24 cellular contexts compared by ENCODE assay signal in the genomic region with DNA sequence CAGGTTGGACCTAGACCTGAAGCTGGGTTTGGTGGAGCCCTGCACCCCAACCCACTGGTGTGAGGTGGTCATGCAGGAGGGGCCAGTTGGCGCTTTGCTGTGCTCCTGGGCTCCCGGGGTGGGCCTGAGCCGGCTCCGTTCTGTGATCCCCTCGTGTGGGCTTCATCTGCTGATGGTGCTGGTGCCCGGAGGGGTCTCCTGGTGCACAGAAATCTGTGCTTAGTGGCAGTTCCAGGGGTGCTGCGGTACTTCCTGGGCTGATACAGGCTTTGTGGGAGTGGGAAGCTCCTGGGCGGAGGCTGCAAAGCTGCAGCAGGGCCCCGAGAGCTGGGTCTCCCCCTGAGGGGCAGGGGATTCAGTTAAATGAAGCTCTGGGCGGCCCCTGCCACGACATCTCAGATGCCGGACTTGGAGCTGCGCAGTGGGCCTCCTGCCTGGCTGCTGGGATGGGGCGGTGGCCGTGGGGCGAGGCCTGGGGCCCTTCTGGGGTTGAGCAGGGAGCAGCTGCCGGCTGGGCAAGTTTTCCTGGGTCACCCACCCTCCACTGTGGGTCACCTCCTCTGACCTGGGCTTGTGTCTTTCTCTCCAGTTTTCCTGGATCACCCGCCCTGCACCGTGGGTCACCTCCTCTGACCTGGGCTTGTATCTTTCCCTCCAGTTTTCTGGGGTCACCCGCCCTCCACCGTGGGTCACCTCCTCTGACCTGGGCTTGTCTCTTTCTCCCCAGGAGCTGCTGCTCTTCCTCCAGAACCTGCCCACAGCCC.
DNase-seq lines count a peak whose midpoint lies in the region; ATAC-seq and TF ChIP-seq lines count a peak whose summit lies in the region.
"Had no signal": no experiment of that assay in that cellular context is flagged by ENCODE, and none has a peak within 500 bp of the region (broad histone marks: within the 10 kb centered on the region; RNA-seq: fewer than 3 reads in every experiment).

No MANE protein-coding gene starts in this region.

- no peaks in the 10 kb centered on the region for H3K4me1 Mint-ChIP-seq in neural progenitor cell
- H3K4me1 Mint-ChIP-seq in CD8-positive, alpha-beta T cell (ENCODE audit: low read depth), result no peaks in the 10 kb centered on the region
- H3K4me1 Mint-ChIP-seq: activated CD4-positive, alpha-beta T cell treated with anti-CD3 and anti-CD28 coated beads for 36 hours had no signal

- POLR2A ChIA-PET in CD8-positive, alpha-beta T cell (lab: Charles Lee), result interaction anchor here (0.6 kb wide), 1 partner anchor 365 kb away, joined by 3 read pairs; no protein-coding TSS in a partner anchor

- H3K36me3 ChIP-seq in neural progenitor cell, result no peaks in the 10 kb centered on the region
- no peaks in the 10 kb centered on the region for H3K36me3 ChIP-seq in transverse colon
- H3K36me3 ChIP-seq in CD8-positive, alpha-beta T cell (ENCODE audit: insufficient read depth, low read length), result peaks cover 4% of the 10 kb centered on the region
- H3K36me3 ChIP-seq: SJSA1 had no signal

- H3F3A ChIP-seq in neural progenitor cell (ENCODE audit: low read depth), result no peaks in the 10 kb centered on the region

- H3K9ac ChIP-seq in neural progenitor cell, result no peak overlapping the region

- peaks cover 4% of the 10 kb centered on the region for H3K36me3 Mint-ChIP-seq in neural progenitor cell
- H3K36me3 Mint-ChIP-seq in CD8-positive, alpha-beta T cell, result peaks cover 49% of the 10 kb centered on the region

- peaks cover 6% of the 10 kb centered on the region for H3K27me3 Mint-ChIP-seq in neural progenitor cell (ENCODE audit: insufficient read depth, low read depth)
- H3K27me3 Mint-ChIP-seq in CD8-positive, alpha-beta T cell (ENCODE audit: low read depth), result no peaks in the 10 kb centered on the region
- H3K27me3 Mint-ChIP-seq: activated CD4-positive, alpha-beta T cell treated with anti-CD3 and anti-CD28 coated beads for 36 hours had no signal

- intact Hi-C loops in Right ventricle myocardium superior (cut with DNase I) (no loop called here), left ventricle myocardium superior (cut with micrococcal nuclease) (no loop called here), transverse colon (cut with DNase I; ENCODE audit: low total_unique reads) (no loop called here)
- intact Hi-C loops in CD8-positive, alpha-beta T cell (cut with DNase I, micrococcal nuclease), result no loop called here

- peak overlapping the region; percentile 63 for H3K27ac Mint-ChIP-seq in neural progenitor cell
- H3K27ac Mint-ChIP-seq in CD8-positive, alpha-beta T cell, result no peak overlapping the region
- H3K27ac Mint-ChIP-seq: activated CD4-positive, alpha-beta T cell treated with anti-CD3 and anti-CD28 coated beads for 36 hours had no signal

- DNase-seq in Right ventricle myocardium superior (peak; percentile 29), left ventricle myocardium superior (no peak), coronary artery (ENCODE audit: low spot score) (peak; percentile 49), neural progenitor cell (ENCODE audit: low spot score) (no peak), transverse colon (peak; percentile 7), A172 (ENCODE audit: low spot score) (no peak)
- DNase-seq in CD8-positive, alpha-beta T cell, result no peak
- no peak for DNase-seq in stimulated activated CD4-positive, alpha-beta T cell treated with anti-CD3 and anti-CD28 coated beads, Interleukin-4, amount 100 ng/mL, for 1 hour
- DNase-seq: activated CD4-positive, alpha-beta T cell treated with anti-CD3 and anti-CD28 coated beads for 36 hours; effector CD4-positive, alpha-beta T cell; foreskin fibroblast; NCI-H1092; NCI-H187; NCI-H2171 treated with DMSO at 0.1 percent for 48 hours; NCI-H69; stimulated activated CD4-positive, alpha-beta T cell treated with anti-CD3 and anti-CD28 coated beads, Interleukin-4, amount 100 ng/mL, for 24 hours; stimulated activated naive CD4-positive, alpha-beta T cell; T-helper 1 cell had no signal

- CTCF ChIA-PET in CD8-positive, alpha-beta T cell (lab: Charles Lee), result no interaction called here

- no peak overlapping the region for H2AFZ ChIP-seq in neural progenitor cell (replicated peaks)

- TF ChIP-seq CTCF in coronary artery (IDR thresholded peaks at IDR 0.05) (no peak), neural progenitor cell (IDR thresholded peaks at IDR 0.05) (no peak), transverse colon (IDR thresholded peaks at IDR 0.05) (no peak)
- no peak for TF ChIP-seq CTCF in CD8-positive, alpha-beta T cell (IDR thresholded peaks at IDR 0.05)

- in situ Hi-C loops in transverse colon (cut with MboI; ENCODE audit: low pct_ligation_motif_present in 1 of 4, low pct_unique_long_range_greater_than_20kb in 1 of 4, low sequenced_read_pairs in 3 of 4), result no loop called here

- no peaks in the 10 kb centered on the region for H4K20me1 ChIP-seq in neural progenitor cell (ENCODE audit: low read depth)

- WGBS in transverse colon (ENCODE audit: low coverage in 1 of 2), 2 donors, result 91% methylated on average over 14 of the region's 21 CpGs; no CpG with 5 or more reads in 1 of the 2 donors

- no peak overlapping the region for H3K4me2 ChIP-seq in neural progenitor cell

- TF ChIP-seq POLR2A in transverse colon (IDR thresholded peaks at IDR 0.05), result no peak

- H3K79me2 ChIP-seq in neural progenitor cell (ENCODE audit: low read depth), result no peaks in the 10 kb centered on the region

- no peak for TF ChIP-seq EP300 in transverse colon (IDR thresholded peaks at IDR 0.05; ENCODE audit: low read depth)

- ATAC-seq in Right ventricle myocardium superior (ENCODE audit: poor library complexity) (no peak), left ventricle myocardium superior (no peak)
- no peak for ATAC-seq in CD8-positive, alpha-beta T cell
- ATAC-seq: activated CD4-positive, alpha-beta T cell treated with anti-CD3 and anti-CD28 coated beads for 36 hours; activated naive CD4-positive, alpha-beta T cell treated with anti-CD3 and anti-CD28 coated beads, Interleukin-2, amount 50 U/mL, for 72 hours; heart right ventricle; mucosa of descending colon had no signal

- H3K27ac ChIP-seq in coronary artery (no peak overlapping the region), neural progenitor cell (no peak overlapping the region), transverse colon (no peak overlapping the region)
- H3K27ac ChIP-seq in CD8-positive, alpha-beta T cell (ENCODE audit: low read depth, low read length), result no peak overlapping the region
- H3K27ac ChIP-seq: C4-2B, heart right ventricle, SJSA1, thoracic aorta had no signal

- H3K4me3 ChIP-seq in coronary artery (no peak overlapping the region), neural progenitor cell (no peak overlapping the region), transverse colon (no peak overlapping the region)
- H3K4me3 ChIP-seq in CD8-positive, alpha-beta T cell (ENCODE audit: low read depth, low read length), result no peak overlapping the region
- H3K4me3 ChIP-seq: heart right ventricle, mucosa of descending colon, SJSA1, thoracic aorta had no signal

- no peaks in the 10 kb centered on the region for H3K4me1 ChIP-seq in neural progenitor cell
- H3K4me1 ChIP-seq in transverse colon, result no peaks in the 10 kb centered on the region
- H3K4me1 ChIP-seq in CD8-positive, alpha-beta T cell (ENCODE audit: insufficient read depth, low read length), result no peaks in the 10 kb centered on the region

- H3K9me3 ChIP-seq in neural progenitor cell (ENCODE audit: low read depth) (no peaks in the 10 kb centered on the region), transverse colon (no peaks in the 10 kb centered on the region)
- H3K9me3 ChIP-seq in CD8-positive, alpha-beta T cell (ENCODE audit: low read length), result no peaks in the 10 kb centered on the region
- H3K9me3 ChIP-seq: heart right ventricle, mucosa of descending colon, SJSA1, thoracic aorta had no signal

- H3K27me3 ChIP-seq in neural progenitor cell (no peaks in the 10 kb centered on the region), transverse colon (no peaks in the 10 kb centered on the region)
- no peaks in the 10 kb centered on the region for H3K27me3 ChIP-seq in CD8-positive, alpha-beta T cell (ENCODE audit: insufficient read depth, low read length)
- H3K27me3 ChIP-seq: heart right ventricle, SJSA1 had no signal

- no peaks in the 10 kb centered on the region for H3K9me3 Mint-ChIP-seq in neural progenitor cell
- H3K9me3 Mint-ChIP-seq in CD8-positive, alpha-beta T cell, result no peaks in the 10 kb centered on the region
- H3K9me3 Mint-ChIP-seq: activated naive CD4-positive, alpha-beta T cell treated with anti-CD3 and anti-CD28 coated beads, Interleukin-2, amount 50 U/mL, for 72 hours had no signal

- H3K4me3 Mint-ChIP-seq in neural progenitor cell, result no peak overlapping the region
- no peak overlapping the region for H3K4me3 Mint-ChIP-seq in CD8-positive, alpha-beta T cell
- H3K4me3 Mint-ChIP-seq: activated CD4-positive, alpha-beta T cell treated with anti-CD3 and anti-CD28 coated beads for 36 hours had no signal

Comparison
In these comparisons a context has a peak if more than half of its experiments do, and no peak if none do; other contexts are left out.
1. DNase-seq: peak in Right ventricle myocardium superior (single experiment), coronary artery (single experiment) and transverse colon (single experiment); none in left ventricle myocardium superior (single experiment), neural progenitor cell (single experiment), CD8-positive, alpha-beta T cell (0 of 7), stimulated activated CD4-positive, alpha-beta T cell treated with anti-CD3 and anti-CD28 coated beads, Interleukin-4, amount 100 ng/mL, for 1 hour (single experiment) and A172 (single experiment).